14 cellular contexts compared by ENCODE assay signal in the genomic region with DNA sequence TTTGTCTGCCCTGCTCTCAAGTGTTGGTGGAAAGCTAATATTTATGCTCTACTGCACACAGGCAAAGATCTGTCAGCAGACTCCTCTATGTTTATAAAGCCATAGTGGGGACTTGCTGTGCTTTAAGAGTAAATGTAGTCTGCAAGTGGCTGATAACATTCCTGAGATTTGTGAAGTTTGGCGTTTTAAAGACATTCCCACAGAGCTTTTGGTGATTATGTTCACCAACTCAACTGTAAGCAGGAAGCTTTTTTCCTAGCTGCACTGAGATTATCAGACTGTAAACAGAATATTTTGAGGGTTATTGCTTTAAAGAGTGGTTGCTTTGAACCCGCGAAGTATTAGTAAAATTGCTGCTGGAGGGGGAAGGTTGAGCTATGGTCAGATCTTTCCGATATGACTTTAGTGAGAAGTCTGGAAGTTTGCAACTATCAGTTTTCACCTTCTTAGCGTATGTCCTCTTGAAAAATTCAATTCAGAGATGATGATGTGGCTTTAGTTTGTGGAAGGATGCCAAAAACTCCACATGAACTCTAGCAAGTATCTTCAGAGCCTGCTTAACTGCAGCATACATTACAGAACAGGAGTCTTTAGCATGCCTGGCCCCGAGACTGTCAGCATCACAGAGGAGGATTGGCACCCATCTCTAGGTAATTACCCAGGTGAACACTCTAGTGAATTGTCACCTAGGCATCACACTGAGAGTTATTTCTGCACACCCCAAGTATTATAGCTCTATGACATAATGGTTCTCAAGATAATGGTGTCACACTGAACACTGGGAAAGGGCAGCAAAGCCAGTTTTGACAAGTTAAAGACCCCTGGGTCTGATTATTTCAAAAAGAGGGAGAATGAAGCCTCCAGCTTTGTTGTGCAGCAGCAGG.
DNase-seq lines count a peak whose midpoint lies in the region; ATAC-seq and TF ChIP-seq lines count a peak whose summit lies in the region.
"Had no signal": no experiment of that assay in that cellular context is flagged by ENCODE, and none has a peak within 500 bp of the region (broad histone marks: within the 10 kb centered on the region; RNA-seq: fewer than 3 reads in every experiment).

No MANE protein-coding gene starts in this region.

- DNase-seq in AG10803 (ENCODE audit: low read depth) (peak; percentile 41), M059J (ENCODE audit: low read depth) (peak; percentile 75), amniotic epithelial cell (ENCODE audit: low read depth) (peak; percentile 79), left colon (no peak), GM13976 (ENCODE audit: low spot score) (no peak), NCI-H146 treated with DMSO at 0.1 percent for 48 hours (lab: John Stamatoyannopoulos, UW; ENCODE audit: unreplicated experiment) (no peak), OCI-M2 (lab: John Stamatoyannopoulos, UW; ENCODE audit: unreplicated experiment) (no peak)
- DNase-seq: activated CD4-positive, alpha-beta memory T cell treated with anti-CD3 and anti-CD28 coated beads for 36 hours; activated naive CD4-positive, alpha-beta T cell treated with Interleukin-2 at 50 U/mL for 16 hours; effector memory CD8-positive, alpha-beta T cell; Karpas-422; midbrain; transverse colon had no signal

- in situ Hi-C loops in GM13976 (cut with MboI; ENCODE audit: low sequenced_read_pairs, unreplicated experiment): no loop called here

- H3K4me3 ChIP-seq in AG10803 (ENCODE audit: low read length): no peak overlapping the region
- H3K4me3 ChIP-seq: transverse colon had no signal

- no peak for TF ChIP-seq CTCF in AG10803 (conservative IDR thresholded peaks at IDR 0.05; ENCODE audit: low read length)
- no peak for TF ChIP-seq CTCF in GM13976 (IDR thresholded peaks at IDR 0.05; ENCODE audit: borderline replicate concordance, control extremely low read depth, extremely low read depth, insufficient read depth, missing control alignments)

- ATAC-seq in left colon (peak; percentile 42), GM18909 (IDR thresholded peaks at IDR 0.05; ENCODE audit: poor library complexity, unreplicated experiment) (no peak)
- ATAC-seq: effector memory CD8-positive, alpha-beta T cell had no signal

- intact Hi-C loops in left colon (cut with DNase I, micrococcal nuclease): no loop called here

Comparison
In these comparisons a context has a peak if more than half of its experiments do, and no peak if none do; other contexts are left out.
1. DNase-seq: peak in AG10803 (single experiment), M059J (single experiment) and amniotic epithelial cell (single experiment); none in left colon (0 of 2), GM13976 (single experiment), NCI-H146 treated with DMSO at 0.1 percent for 48 hours (single experiment) and OCI-M2 (single experiment).